In genomic region chr10:73506491-73506890, GRCh38 we compare ENCODE assay signal across 1 cellular context.
TF ChIP-seq lines count a peak whose summit lies in the region.

No MANE protein-coding gene starts in this region.

TF ChIP-seq in GM23338, 12 proteins besides CTCF, POLR2A, EP300 and RAD21:
- TF ChIP-seq, protein P1, sequence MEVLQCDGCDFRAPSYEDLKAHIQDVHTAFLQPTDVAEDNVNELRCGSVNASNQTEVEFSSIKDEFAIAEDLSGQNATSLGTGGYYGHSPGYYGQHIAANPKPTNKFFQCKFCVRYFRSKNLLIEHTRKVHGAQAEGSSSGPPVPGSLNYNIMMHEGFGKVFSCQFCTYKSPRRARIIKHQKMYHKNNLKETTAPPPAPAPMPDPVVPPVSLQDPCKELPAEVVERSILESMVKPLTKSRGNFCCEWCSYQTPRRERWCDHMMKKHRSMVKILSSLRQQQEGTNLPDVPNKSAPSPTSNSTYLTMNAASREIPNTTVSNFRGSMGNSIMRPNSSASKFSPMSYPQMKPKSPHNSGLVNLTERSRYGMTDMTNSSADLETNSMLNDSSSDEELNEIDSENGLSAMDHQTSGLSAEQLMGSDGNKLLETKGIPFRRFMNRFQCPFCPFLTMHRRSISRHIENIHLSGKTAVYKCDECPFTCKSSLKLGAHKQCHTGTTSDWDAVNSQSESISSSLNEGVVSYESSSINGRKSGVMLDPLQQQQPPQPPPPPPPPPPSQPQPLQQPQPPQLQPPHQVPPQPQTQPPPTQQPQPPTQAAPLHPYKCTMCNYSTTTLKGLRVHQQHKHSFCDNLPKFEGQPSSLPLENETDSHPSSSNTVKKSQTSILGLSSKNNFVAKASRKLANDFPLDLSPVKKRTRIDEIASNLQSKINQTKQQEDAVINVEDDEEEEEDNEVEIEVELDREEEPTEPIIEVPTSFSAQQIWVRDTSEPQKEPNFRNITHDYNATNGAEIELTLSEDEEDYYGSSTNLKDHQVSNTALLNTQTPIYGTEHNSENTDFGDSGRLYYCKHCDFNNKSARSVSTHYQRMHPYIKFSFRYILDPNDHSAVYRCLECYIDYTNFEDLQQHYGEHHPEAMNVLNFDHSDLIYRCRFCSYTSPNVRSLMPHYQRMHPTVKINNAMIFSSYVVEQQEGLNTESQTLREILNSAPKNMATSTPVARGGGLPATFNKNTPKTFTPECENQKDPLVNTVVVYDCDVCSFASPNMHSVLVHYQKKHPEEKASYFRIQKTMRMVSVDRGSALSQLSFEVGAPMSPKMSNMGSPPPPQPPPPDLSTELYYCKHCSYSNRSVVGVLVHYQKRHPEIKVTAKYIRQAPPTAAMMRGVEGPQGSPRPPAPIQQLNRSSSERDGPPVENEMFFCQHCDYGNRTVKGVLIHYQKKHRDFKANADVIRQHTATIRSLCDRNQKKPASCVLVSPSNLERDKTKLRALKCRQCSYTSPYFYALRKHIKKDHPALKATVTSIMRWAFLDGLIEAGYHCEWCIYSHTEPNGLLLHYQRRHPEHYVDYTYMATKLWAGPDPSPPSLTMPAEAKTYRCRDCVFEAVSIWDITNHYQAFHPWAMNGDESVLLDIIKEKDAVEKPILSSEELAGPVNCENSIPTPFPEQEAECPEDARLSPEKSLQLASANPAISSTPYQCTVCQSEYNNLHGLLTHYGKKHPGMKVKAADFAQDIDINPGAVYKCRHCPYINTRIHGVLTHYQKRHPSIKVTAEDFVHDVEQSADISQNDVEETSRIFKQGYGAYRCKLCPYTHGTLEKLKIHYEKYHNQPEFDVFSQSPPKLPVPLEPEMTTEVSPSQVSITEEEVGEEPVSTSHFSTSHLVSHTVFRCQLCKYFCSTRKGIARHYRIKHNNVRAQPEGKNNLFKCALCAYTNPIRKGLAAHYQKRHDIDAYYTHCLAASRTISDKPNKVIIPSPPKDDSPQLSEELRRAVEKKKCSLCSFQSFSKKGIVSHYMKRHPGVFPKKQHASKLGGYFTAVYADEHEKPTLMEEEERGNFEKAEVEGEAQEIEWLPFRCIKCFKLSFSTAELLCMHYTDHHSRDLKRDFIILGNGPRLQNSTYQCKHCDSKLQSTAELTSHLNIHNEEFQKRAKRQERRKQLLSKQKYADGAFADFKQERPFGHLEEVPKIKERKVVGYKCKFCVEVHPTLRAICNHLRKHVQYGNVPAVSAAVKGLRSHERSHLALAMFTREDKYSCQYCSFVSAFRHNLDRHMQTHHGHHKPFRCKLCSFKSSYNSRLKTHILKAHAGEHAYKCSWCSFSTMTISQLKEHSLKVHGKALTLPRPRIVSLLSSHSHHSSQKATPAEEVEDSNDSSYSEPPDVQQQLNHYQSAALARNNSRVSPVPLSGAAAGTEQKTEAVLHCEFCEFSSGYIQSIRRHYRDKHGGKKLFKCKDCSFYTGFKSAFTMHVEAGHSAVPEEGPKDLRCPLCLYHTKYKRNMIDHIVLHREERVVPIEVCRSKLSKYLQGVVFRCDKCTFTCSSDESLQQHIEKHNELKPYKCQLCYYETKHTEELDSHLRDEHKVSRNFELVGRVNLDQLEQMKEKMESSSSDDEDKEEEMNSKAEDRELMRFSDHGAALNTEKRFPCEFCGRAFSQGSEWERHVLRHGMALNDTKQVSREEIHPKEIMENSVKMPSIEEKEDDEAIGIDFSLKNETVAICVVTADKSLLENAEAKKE (CRISPR knock-in tag; IDR thresholded peaks at IDR 0.05) = no peak
- no peak for TF ChIP-seq EZH2 (IDR thresholded peaks at IDR 0.05; ENCODE audit: low read depth, unreplicated experiment)
- no peak for TF ChIP-seq ETS1 (IDR thresholded peaks at IDR 0.05)
TF ChIP-seq in GM23338: peak in this region for 0.
